16 cellular contexts compared by ENCODE assay signal in the genomic region with DNA sequence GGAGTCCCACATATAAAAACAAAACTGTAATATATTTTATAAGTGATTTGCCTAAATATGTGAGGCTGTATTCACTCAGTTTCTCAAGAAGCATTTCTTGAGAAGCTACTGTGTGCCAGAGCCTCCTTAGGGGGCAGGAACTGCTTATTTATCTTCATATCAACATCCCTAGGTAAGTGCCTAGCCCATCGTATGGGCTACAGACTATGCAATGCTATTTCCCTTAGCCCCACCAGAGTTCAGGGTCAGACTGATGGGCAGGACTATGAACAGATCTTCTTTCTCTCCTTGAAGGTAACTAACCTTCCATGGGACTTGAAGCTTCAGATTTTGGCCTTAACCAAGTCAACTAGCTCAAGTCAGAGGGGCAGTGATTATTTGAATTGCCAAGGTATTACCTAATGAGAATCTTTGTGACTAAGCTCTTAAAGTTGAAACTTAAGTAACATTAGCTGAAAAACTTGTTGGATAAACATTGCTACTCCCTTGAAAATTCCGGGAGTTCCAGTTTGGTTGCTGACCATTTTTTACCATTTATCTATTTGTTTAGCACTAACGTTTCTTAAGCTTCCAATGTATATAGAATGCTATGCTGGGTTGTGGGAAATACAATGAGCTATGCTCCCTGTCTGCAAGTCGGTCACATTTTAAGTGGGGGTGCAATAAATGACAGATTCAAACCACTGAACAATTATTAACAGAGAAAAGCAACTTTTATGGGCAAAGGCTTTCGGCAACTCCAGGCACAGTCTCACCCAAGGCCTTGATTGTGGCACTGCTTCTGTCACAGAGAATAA.
DNase-seq lines count a peak whose midpoint lies in the region; ATAC-seq and TF ChIP-seq lines count a peak whose summit lies in the region.
"Had no signal": no experiment of that assay in that cellular context is flagged by ENCODE, and none has a peak within 500 bp of the region (broad histone marks: within the 10 kb centered on the region; RNA-seq: fewer than 3 reads in every experiment).

No MANE protein-coding gene starts in this region.

- DNase-seq in AG10803 (ENCODE audit: low read depth) = peak; percentile 77
- DNase-seq in PC-3 = peak; percentile 93
- DNase-seq in fibroblast of gingiva (ENCODE audit: low read depth) = peak; percentile 74
- DNase-seq in non-pigmented ciliary epithelial cell (ENCODE audit: low read depth) = peak; percentile 67
- no peak for DNase-seq in NCI-H748 treated with DMSO at 0.1 percent for 48 hours (lab: John Stamatoyannopoulos, UW)
- no peak for DNase-seq in naive thymus-derived CD4-positive, alpha-beta T cell
- no peak for DNase-seq in SJCRH30
- DNase-seq: activated CD4-positive, alpha-beta T cell treated with anti-CD3 and anti-CD28 coated beads, Interleukin-2, amount 10 ng/mL, durations not matched to agents 7 days and 5 days; NCI-H1417 treated with DMSO at 0.1 percent for 48 hours had no signal

- POLR2A ChIA-PET in PC-3 (lab: Charles Lee; ENCODE audit: unreplicated experiment) = interaction anchor here (0.6 kb wide), 1 partner anchor 274 kb away, joined by 5 read pairs; no protein-coding TSS in a partner anchor
- POLR2A ChIA-PET in naive thymus-derived CD4-positive, alpha-beta T cell (lab: Charles Lee) = no interaction called here

- no peaks in the 10 kb centered on the region for H3K9me2 ChIP-seq in PC-3 (replicated peaks; ENCODE audit: low read length)

- H3K4me2 ChIP-seq in PC-3 (ENCODE audit: low read length) = peak overlapping the region; percentile 75

- TF ChIP-seq CTCF in AG10803 (conservative IDR thresholded peaks at IDR 0.05; ENCODE audit: low read length) = no peak
- TF ChIP-seq CTCF in PC-3 (conservative IDR thresholded peaks at IDR 0.05; ENCODE audit: low read depth, low read length) = no peak

- no peak overlapping the region for H3K4me3 ChIP-seq in AG10803 (ENCODE audit: low read length)
- H3K4me3 ChIP-seq in PC-3 (ENCODE audit: low read length) = no peak overlapping the region
- H3K4me3 ChIP-seq in naive thymus-derived CD4-positive, alpha-beta T cell (ENCODE audit: low read length) = no peak overlapping the region
- H3K4me3 ChIP-seq in SJCRH30 = no peak overlapping the region
- H3K4me3 ChIP-seq: K562 had no signal

- BruUV-seq in PC-3 (replicated peaks; lab: Mats Ljungman, UMichigan) = no TSS peak

- no peaks in the 10 kb centered on the region for H3K36me3 Mint-ChIP-seq in naive thymus-derived CD4-positive, alpha-beta T cell
- H3K36me3 Mint-ChIP-seq: memory B cell, type B pancreatic cell had no signal

- H3K4me3 Mint-ChIP-seq in naive thymus-derived CD4-positive, alpha-beta T cell = no peak overlapping the region
- H3K4me3 Mint-ChIP-seq: activated CD4-positive, alpha-beta T cell treated with anti-CD3 and anti-CD28 coated beads, Interleukin-2, amount 10 ng/mL, durations not matched to agents 7 days and 5 days; activated T-helper 17 cell treated with anti-CD3 and anti-CD28 coated beads, Interleukin-2, amount 50 U/mL, for 72 hours; memory B cell; type B pancreatic cell had no signal

- no peaks in the 10 kb centered on the region for H3K36me3 ChIP-seq in PC-3 (ENCODE audit: low read depth, low read length)
- no peaks in the 10 kb centered on the region for H3K36me3 ChIP-seq in naive thymus-derived CD4-positive, alpha-beta T cell (ENCODE audit: control insufficient read depth in 2 of 3, insufficient read depth in 3 of 3, low read length in 3 of 3)
- H3K36me3 ChIP-seq in SJCRH30 = no peaks in the 10 kb centered on the region

- H3K4me1 ChIP-seq in PC-3 (ENCODE audit: insufficient read depth, low read length) (peaks cover 68% of the 10 kb centered on the region), SJCRH30 (peaks cover 8% of the 10 kb centered on the region)
- H3K4me1 ChIP-seq in naive thymus-derived CD4-positive, alpha-beta T cell (ENCODE audit: control insufficient read depth in 2 of 2, insufficient read depth in 2 of 2, low read length in 2 of 2) = no peaks in the 10 kb centered on the region

- H3K27ac ChIP-seq in PC-3 (ENCODE audit: low read length) (peak overlapping the region; percentile 95), SJCRH30 (no peak overlapping the region)
- no peak overlapping the region for H3K27ac ChIP-seq in naive thymus-derived CD4-positive, alpha-beta T cell (ENCODE audit: low read depth, low read length)
- H3K27ac ChIP-seq: C4-2B, RWPE1 had no signal

- H4K20me1 ChIP-seq in PC-3 (ENCODE audit: low read length) = no peaks in the 10 kb centered on the region

- H3K9me3 Mint-ChIP-seq in naive thymus-derived CD4-positive, alpha-beta T cell = peaks cover 0 to 4% (median 0%) of the 10 kb centered on the region in 11 donors
- H3K9me3 Mint-ChIP-seq: activated CD4-positive, alpha-beta T cell treated with anti-CD3 and anti-CD28 coated beads, Interleukin-2, amount 10 ng/mL, durations not matched to agents 7 days and 5 days; memory B cell; type B pancreatic cell had no signal

- no peak overlapping the region for H3K27ac Mint-ChIP-seq in naive thymus-derived CD4-positive, alpha-beta T cell
- H3K27ac Mint-ChIP-seq: activated CD4-positive, alpha-beta T cell treated with anti-CD3 and anti-CD28 coated beads, Interleukin-2, amount 10 ng/mL, durations not matched to agents 7 days and 5 days; activated T-helper 17 cell treated with anti-CD3 and anti-CD28 coated beads, Interleukin-2, amount 50 U/mL, for 72 hours; memory B cell; type B pancreatic cell had no signal

- no peaks in the 10 kb centered on the region for H3K27me3 ChIP-seq in PC-3 (ENCODE audit: low read length)
- H3K27me3 ChIP-seq in naive thymus-derived CD4-positive, alpha-beta T cell (ENCODE audit: control insufficient read depth in 2 of 2, insufficient read depth in 2 of 2, low read length in 2 of 2) = no peaks in the 10 kb centered on the region
- H3K27me3 ChIP-seq in SJCRH30 = no peaks in the 10 kb centered on the region

- intact Hi-C loops in PC-3 (cut with micrococcal nuclease) = no loop called here
- intact Hi-C loops in naive thymus-derived CD4-positive, alpha-beta T cell (cut with micrococcal nuclease) = no loop called here

- CTCF ChIA-PET in PC-3 (lab: Charles Lee) = interaction anchor here (0.5 to 0.6 kb wide), 2 partner anchors 13 to 612 kb away, joined by 3 to 6 read pairs; no protein-coding TSS in a partner anchor
- CTCF ChIA-PET in naive thymus-derived CD4-positive, alpha-beta T cell (lab: Charles Lee) = interaction anchor here (0.6 kb wide), 1 partner anchor 237 kb away, joined by 6 read pairs; no protein-coding TSS in a partner anchor

- H3K4me1 Mint-ChIP-seq in naive thymus-derived CD4-positive, alpha-beta T cell = peaks cover 0 to 3% (median 0%) of the 10 kb centered on the region in 7 donors
- H3K4me1 Mint-ChIP-seq: activated CD4-positive, alpha-beta T cell treated with anti-CD3 and anti-CD28 coated beads, Interleukin-2, amount 10 ng/mL, durations not matched to agents 7 days and 5 days; memory B cell had no signal

- H3K9me3 ChIP-seq in PC-3 (ENCODE audit: low read length) = no peaks in the 10 kb centered on the region
- H3K9me3 ChIP-seq in naive thymus-derived CD4-positive, alpha-beta T cell (ENCODE audit: control insufficient read depth in 2 of 3, low read length in 3 of 3) = no peaks in the 10 kb centered on the region
- no peaks in the 10 kb centered on the region for H3K9me3 ChIP-seq in SJCRH30 (replicated peaks)

- ATAC-seq in PC-3 = peak; percentile 29
- ATAC-seq in GM19467 (IDR thresholded peaks at IDR 0.05; ENCODE audit: unreplicated experiment) = no peak
- no peak for ATAC-seq in naive thymus-derived CD4-positive, alpha-beta T cell
- ATAC-seq: K562 had no signal

- no peaks in the 10 kb centered on the region for H3K79me2 ChIP-seq in PC-3 (ENCODE audit: low read length)

- no peak overlapping the region for H2AFZ ChIP-seq in PC-3 (ENCODE audit: low read length)

- H3K27me3 Mint-ChIP-seq in naive thymus-derived CD4-positive, alpha-beta T cell = peaks cover 0 to 7% (median 0%) of the 10 kb centered on the region in 5 donors

- H3K9ac ChIP-seq in PC-3 (ENCODE audit: low read length) = peak overlapping the region; percentile 63

- H3F3A ChIP-seq in PC-3 (ENCODE audit: low read length, unreplicated experiment) = peaks cover 16% of the 10 kb centered on the region

Comparison
In these comparisons a context has a peak if more than half of its experiments do, and no peak if none do; other contexts are left out.
1. DNase-seq: peak in AG10803 (single experiment), PC-3 (single experiment), fibroblast of gingiva (single experiment) and non-pigmented ciliary epithelial cell (single experiment); none in NCI-H748 treated with DMSO at 0.1 percent for 48 hours (single experiment), naive thymus-derived CD4-positive, alpha-beta T cell (0 of 9) and SJCRH30 (0 of 2).